12 cellular contexts compared by ENCODE assay signal in the genomic region with DNA sequence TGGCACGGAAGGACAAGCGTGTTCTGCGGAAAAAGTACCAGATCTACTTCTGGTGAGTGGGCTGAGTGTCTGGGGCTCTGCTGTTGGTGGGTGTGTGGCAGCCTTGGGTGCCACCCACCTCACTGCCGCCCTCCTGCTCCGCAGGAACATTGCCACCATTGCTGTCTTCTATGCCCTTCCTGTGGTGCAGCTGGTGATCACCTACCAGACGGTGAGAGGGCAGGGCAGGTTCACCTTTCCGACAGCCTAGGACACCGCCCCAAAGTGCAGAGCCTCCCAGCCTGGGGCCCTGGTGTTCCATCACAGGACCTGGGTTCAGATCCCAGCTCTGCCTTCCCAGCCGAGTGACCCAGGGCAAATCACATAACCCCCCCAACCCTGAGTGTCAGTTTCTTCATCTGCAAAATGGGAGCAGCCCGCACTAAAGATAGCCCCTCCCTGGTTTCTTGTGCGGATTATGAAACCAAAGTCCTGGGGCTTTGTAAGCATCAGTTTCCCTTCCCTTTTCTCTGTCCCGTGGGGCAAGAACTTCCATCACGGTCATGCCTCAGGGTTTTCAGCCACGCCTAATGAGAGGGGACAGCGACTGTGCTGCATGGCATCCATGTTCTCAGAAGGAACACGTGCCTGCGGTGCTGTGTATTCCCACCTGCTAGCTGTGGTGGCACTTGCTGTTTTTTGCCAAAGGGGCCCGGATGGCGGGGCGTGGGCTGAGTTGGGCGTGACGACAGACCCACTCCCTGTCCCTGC. TPM values are rescaled to one million over a fixed set of nuclear protein-coding genes. Genes with fewer than 3 reads are reported as not detected.
DNase-seq lines count a peak whose midpoint lies in the region; ATAC-seq, FAIRE-seq and TF ChIP-seq lines count a peak whose summit lies in the region.
"Had no signal": no experiment of that assay in that cellular context is flagged by ENCODE, and none has a peak within 500 bp of the region (broad histone marks: within the 10 kb centered on the region; RNA-seq: fewer than 3 reads in every experiment).

No MANE protein-coding gene starts in this region.

- POLR2A ChIA-PET in HEK293T (lab: Yijun Ruan, JAX): no interaction called here

- H3K4me2 ChIP-seq in OCI-LY3 (ENCODE audit: low read length): peak overlapping the region; percentile 71
- H3K4me2 ChIP-seq in GM23248 (ENCODE audit: unreplicated experiment): no peak overlapping the region

- peaks cover 30% of the 10 kb centered on the region for H3K36me3 Mint-ChIP-seq in memory B cell
- peaks cover 7% of the 10 kb centered on the region for H3K36me3 Mint-ChIP-seq in activated T-cell treated with anti-CD3 and anti-CD28 coated beads, Interleukin-2, amount 50 U/mL, for 4 hours (ENCODE audit: insufficient read depth)

- no peaks in the 10 kb centered on the region for H3K9me3 Mint-ChIP-seq in memory B cell
- no peaks in the 10 kb centered on the region for H3K9me3 Mint-ChIP-seq in activated T-cell treated with anti-CD3 and anti-CD28 coated beads, Interleukin-2, amount 50 U/mL, for 4 hours
- H3K9me3 Mint-ChIP-seq: CD8-positive, alpha-beta memory T cell had no signal

- 94% methylated on average over 22 of the region's 22 CpGs for WGBS in GM23248 (ENCODE audit: low coverage in 1 of 2, low lambda C conversion rate in 2 of 2, missing lambda C conversion rate in 2 of 2), 2 experiments

- ATAC-seq in GM21723 (IDR thresholded peaks at IDR 0.05; ENCODE audit: unreplicated experiment): peak; percentile 52
- peak; percentile 90 for ATAC-seq in memory B cell (ENCODE audit: low read depth)
- no peak for ATAC-seq in activated T-cell treated with anti-CD3 and anti-CD28 coated beads, Interleukin-2, amount 50 U/mL, for 4 hours

- peak overlapping the region; percentile 45; the same call in 1 of the 2 replicates for H3K9ac ChIP-seq in OCI-LY3 (ENCODE audit: low read length)
- no peak overlapping the region for H3K9ac ChIP-seq in GM23248

- H3K27ac ChIP-seq in OCI-LY3 (ENCODE audit: low read length): peak overlapping the region; percentile 60
- no peak overlapping the region for H3K27ac ChIP-seq in GM23248

- no peaks in the 10 kb centered on the region for H3K9me3 ChIP-seq in OCI-LY3 (ENCODE audit: insufficient read depth, low read length)
- H3K9me3 ChIP-seq in GM23248 (ENCODE audit: low read depth): no peaks in the 10 kb centered on the region
- H3K9me3 ChIP-seq: pancreas had no signal

- H3K4me1 Mint-ChIP-seq in memory B cell: peaks cover 51% of the 10 kb centered on the region
- H3K4me1 Mint-ChIP-seq in activated T-cell treated with anti-CD3 and anti-CD28 coated beads, Interleukin-2, amount 50 U/mL, for 4 hours (ENCODE audit: low read depth): peaks cover 4% of the 10 kb centered on the region
- H3K4me1 Mint-ChIP-seq: CD8-positive, alpha-beta memory T cell had no signal

- no peaks in the 10 kb centered on the region for H3F3A ChIP-seq in GM23248 (ENCODE audit: insufficient read depth)

- DNase-seq in GM10266 (ENCODE audit: extremely low spot score) (peak; percentile 50), memory B cell (ENCODE audit: low spot score in 2 of 2) (peak; percentile 62 to 87), HEK293T (ENCODE audit: extremely low spot score) (no peak), HTR-8/SVneo (ENCODE audit: insufficient read length, low spot score) (no peak), GM23248 (no peak)
- no peak for DNase-seq in activated T-cell treated with anti-CD3 and anti-CD28 coated beads, Interleukin-2, amount 50 U/mL, for 4 hours
- DNase-seq: NCI-H1436 treated with DMSO at 0.1 percent for 48 hours, T1000 had no signal

- peak overlapping the region; percentile 98 for H3K27ac Mint-ChIP-seq in memory B cell

- H3K79me2 ChIP-seq in OCI-LY3 (ENCODE audit: low read length) (no peaks in the 10 kb centered on the region), GM23248 (ENCODE audit: insufficient read depth) (no peaks in the 10 kb centered on the region)

- in situ Hi-C loops in GM23248 (cut with MboI): no loop called here

- TF ChIP-seq CTCF in GM10266 (IDR thresholded peaks at IDR 0.05; ENCODE audit: control insufficient read depth, insufficient read depth, low read depth, missing control alignments) (no peak), OCI-LY3 (IDR thresholded peaks at IDR 0.05; ENCODE audit: low read depth, low read length) (no peak)

- FAIRE-seq in HTR-8/SVneo (lab: Jason Lieb, UNC): no peak
- FAIRE-seq: pancreas had no signal

- CTCF ChIA-PET in HEK293T (lab: Yijun Ruan, JAX): no interaction called here

- H3K27me3 ChIP-seq in OCI-LY3 (ENCODE audit: low read depth, low read length): no peaks in the 10 kb centered on the region
- H3K27me3 ChIP-seq in GM23248 (replicated peaks; ENCODE audit: insufficient read depth): no peaks in the 10 kb centered on the region
- H3K27me3 ChIP-seq: pancreas had no signal

- no peaks in the 10 kb centered on the region for H3K27me3 Mint-ChIP-seq in memory B cell
- H3K27me3 Mint-ChIP-seq in activated T-cell treated with anti-CD3 and anti-CD28 coated beads, Interleukin-2, amount 50 U/mL, for 4 hours (ENCODE audit: low read depth): no peaks in the 10 kb centered on the region
- H3K27me3 Mint-ChIP-seq: CD8-positive, alpha-beta memory T cell had no signal

- peak overlapping the region; percentile 78 for H3K4me3 Mint-ChIP-seq in memory B cell
- no peak overlapping the region for H3K4me3 Mint-ChIP-seq in activated T-cell treated with anti-CD3 and anti-CD28 coated beads, Interleukin-2, amount 50 U/mL, for 4 hours
- H3K4me3 Mint-ChIP-seq: CD8-positive, alpha-beta memory T cell had no signal

- H3K4me3 ChIP-seq in OCI-LY3 (ENCODE audit: low read length) (peak overlapping the region; percentile 44; the same call in 1 of the 2 replicates), GM23248 (no peak overlapping the region)
- H3K4me3 ChIP-seq: pancreas had no signal

- no peaks in the 10 kb centered on the region for H4K20me1 ChIP-seq in OCI-LY3 (ENCODE audit: insufficient read depth, low read length)
- H4K20me1 ChIP-seq in GM23248 (ENCODE audit: insufficient read depth): no peaks in the 10 kb centered on the region

- H3K4me1 ChIP-seq in OCI-LY3 (ENCODE audit: low read length): peaks cover 51% of the 10 kb centered on the region
- no peaks in the 10 kb centered on the region for H3K4me1 ChIP-seq in GM23248 (ENCODE audit: insufficient read depth)

- no peaks in the 10 kb centered on the region for H3K9me2 ChIP-seq in GM23248 (ENCODE audit: insufficient read depth)

- H2AFZ ChIP-seq in OCI-LY3 (ENCODE audit: low read depth, low read length) (no peak overlapping the region), GM23248 (no peak overlapping the region)

- H3K36me3 ChIP-seq in OCI-LY3 (replicated peaks; ENCODE audit: low read depth, low read length) (peaks cover 23% of the 10 kb centered on the region), GM23248 (ENCODE audit: low read depth) (no peaks in the 10 kb centered on the region; the same call in 1 of the 2 replicates)

TF ChIP-seq in HEK293T, 16 proteins besides CTCF, POLR2A, EP300 and RAD21:
- TF ChIP-seq HDGF (IDR thresholded peaks at IDR 0.05; ENCODE audit: borderline replicate concordance): no peak
- TF ChIP-seq FOXM1 (IDR thresholded peaks at IDR 0.05; ENCODE audit: borderline replicate concordance): no peak
- no peak for TF ChIP-seq BHLHE40 (IDR thresholded peaks at IDR 0.05; ENCODE audit: borderline replicate concordance)
- TF ChIP-seq SP1 (IDR thresholded peaks at IDR 0.05): no peak
- TF ChIP-seq FOXK2 (IDR thresholded peaks at IDR 0.05): no peak
- no peak for TF ChIP-seq TARDBP (IDR thresholded peaks at IDR 0.05)
- TF ChIP-seq, protein P1, sequence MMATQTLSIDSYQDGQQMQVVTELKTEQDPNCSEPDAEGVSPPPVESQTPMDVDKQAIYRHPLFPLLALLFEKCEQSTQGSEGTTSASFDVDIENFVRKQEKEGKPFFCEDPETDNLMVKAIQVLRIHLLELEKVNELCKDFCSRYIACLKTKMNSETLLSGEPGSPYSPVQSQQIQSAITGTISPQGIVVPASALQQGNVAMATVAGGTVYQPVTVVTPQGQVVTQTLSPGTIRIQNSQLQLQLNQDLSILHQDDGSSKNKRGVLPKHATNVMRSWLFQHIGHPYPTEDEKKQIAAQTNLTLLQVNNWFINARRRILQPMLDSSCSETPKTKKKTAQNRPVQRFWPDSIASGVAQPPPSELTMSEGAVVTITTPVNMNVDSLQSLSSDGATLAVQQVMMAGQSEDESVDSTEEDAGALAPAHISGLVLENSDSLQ (IDR thresholded peaks at IDR 0.05): no peak
- TF ChIP-seq FOXA1 (IDR thresholded peaks at IDR 0.05): no peak
- no peak for TF ChIP-seq CTBP1 (IDR thresholded peaks at IDR 0.05; ENCODE audit: borderline replicate concordance)
- TF ChIP-seq SUZ12 (IDR thresholded peaks at IDR 0.05): no peak
- no peak for TF ChIP-seq L3MBTL2 (conservative IDR thresholded peaks at IDR 0.05)
- TF ChIP-seq ELF4 (IDR thresholded peaks at IDR 0.05): no peak
- TF ChIP-seq ARNT (IDR thresholded peaks at IDR 0.05): no peak
- no peak for TF ChIP-seq LEF1 (IDR thresholded peaks at IDR 0.05; ENCODE audit: borderline replicate concordance)
- no peak for TF ChIP-seq ZNF384 (IDR thresholded peaks at IDR 0.05)
- TF ChIP-seq NFRKB (IDR thresholded peaks at IDR 0.05): no peak

RNA-seq across cellular contexts. Expression of a gene that starts 9.8 kb away (rescaled TPM):
- 2,401 and 2,613 TPM in 2 replicates for total RNA-seq in GM23248 (2014; rRNA removed; shearing (Covaris generic))
- 1,454 and 1,484 TPM in 2 replicates for polyA plus RNA-seq in GM23248 (2016; fragmentation: Nextera tagmentation; extraction: Ambion mirVana)
- total RNA-seq in activated T-cell treated with anti-CD3 and anti-CD28 coated beads, Interleukin-2, amount 50 U/mL, for 4 hours: 1 to 10 TPM; 2.5 to 3.9 (median 3.2) TPM

RNA-seq across cellular contexts. Expression of a gene that starts 10.8 kb away (rescaled TPM):
- 15.7 TPM in 2 replicates for total RNA-seq in GM23248 (2014; rRNA removed; shearing (Covaris generic))
- polyA plus RNA-seq in GM23248 (2016; fragmentation: Nextera tagmentation; extraction: Ambion mirVana): 11.6 and 13.1 TPM in 2 replicates
- 10 to 100 TPM; 11.1 to 15.4 (median 12.9) TPM for total RNA-seq in activated T-cell treated with anti-CD3 and anti-CD28 coated beads, Interleukin-2, amount 50 U/mL, for 4 hours

RNA-seq across cellular contexts. Expression of a gene that starts 42.5 kb away (rescaled TPM):
- 58.8 and 68.7 TPM in 2 replicates for total RNA-seq in GM23248 (2014; rRNA removed; shearing (Covaris generic))
- polyA plus RNA-seq in GM23248 (2016; fragmentation: Nextera tagmentation; extraction: Ambion mirVana): 29.7 and 31.6 TPM in 2 replicates
- total RNA-seq in activated T-cell treated with anti-CD3 and anti-CD28 coated beads, Interleukin-2, amount 50 U/mL, for 4 hours: 100 to 1,000 TPM; 112 to 139 (median 123) TPM

RNA-seq across cellular contexts. Expression of a gene that starts 43.1 kb away (rescaled TPM):
- 5.8 and 13.9 TPM in 2 replicates for total RNA-seq in GM23248 (2014; rRNA removed; shearing (Covaris generic))
- 11.3 and 12.6 TPM in 2 replicates for polyA plus RNA-seq in GM23248 (2016; fragmentation: Nextera tagmentation; extraction: Ambion mirVana)
- 10 to 100 TPM; 16.2 to 17.9 (median 16.9) TPM for total RNA-seq in activated T-cell treated with anti-CD3 and anti-CD28 coated beads, Interleukin-2, amount 50 U/mL, for 4 hours

RNA-seq across cellular contexts. Expression of a gene that starts 45.3 kb away (rescaled TPM):
- total RNA-seq in GM23248 (2014; rRNA removed; shearing (Covaris generic)): 124 and 140 TPM in 2 replicates
- polyA plus RNA-seq in GM23248 (2016; fragmentation: Nextera tagmentation; extraction: Ambion mirVana): 116 and 120 TPM in 2 replicates
- 10 to 100 TPM; 73.9 to 81.2 (median 80.0) TPM for total RNA-seq in activated T-cell treated with anti-CD3 and anti-CD28 coated beads, Interleukin-2, amount 50 U/mL, for 4 hours

Comparison
In these comparisons a context has a peak if more than half of its experiments do, and no peak if none do; other contexts are left out.
1. DNase-seq: peak in GM10266 (single experiment) and memory B cell (2 of 2); none in HEK293T (single experiment), HTR-8/SVneo (single experiment), GM23248 (single experiment) and activated T-cell treated with anti-CD3 and anti-CD28 coated beads, Interleukin-2, amount 50 U/mL, for 4 hours (single experiment).
2. ATAC-seq: peak in GM21723 (single experiment) and memory B cell (single experiment); none in activated T-cell treated with anti-CD3 and anti-CD28 coated beads, Interleukin-2, amount 50 U/mL, for 4 hours (0 of 2).
3. RNA of a gene that starts 9.8 kb away (total RNA-seq): 2,401 to 2,613 TPM in GM23248; 2.5 to 3.9 TPM in activated T-cell treated with anti-CD3 and anti-CD28 coated beads, Interleukin-2, amount 50 U/mL, for 4 hours; every median in the first group is over 100 times any median in the second.